Comparison of ENCODE assay signal across 28 cellular contexts in genomic region chr18:57869228-57869627, GRCh38.
"Had no signal": no experiment of that assay in that cellular context is flagged by ENCODE, and none has a peak within 500 bp of the region (broad histone marks: within the 10 kb centered on the region; RNA-seq: fewer than 3 reads in every experiment).

No MANE protein-coding gene starts in this region.

- DNase-seq: activated CD4-positive, alpha-beta memory T cell treated with anti-CD3 and anti-CD28 coated beads for 36 hours; activated CD4-positive, alpha-beta T cell treated with anti-CD3 and anti-CD28 coated beads, Interleukin-2, amount 10 ng/mL, durations not matched to agents 24 days and 14 days; activated CD8-positive, alpha-beta memory T cell treated with anti-CD3 and anti-CD28 coated beads, Interleukin-2, amount 50 U/mL, for 4 hours; activated gamma-delta T cell; activated naive CD4-positive, alpha-beta T cell treated with anti-CD3 and anti-CD28 coated beads, Interleukin-2, amount 10 ng/mL, durations not matched to agents 7 days and 5 days; activated naive CD8-positive, alpha-beta T cell treated with anti-CD3 and anti-CD28 coated beads, Interleukin-2, amount 10 ng/mL, durations not matched to agents 7 days and 5 days; activated T-cell treated with anti-CD3 and anti-CD28 coated beads, Interleukin-2, amount 50 U/mL, for 24 hours; amniotic stem cell; central memory CD4-positive, alpha-beta T cell; dermis blood vessel endothelial cell; effector CD8-positive, alpha-beta T cell; foreskin keratinocyte; heart left ventricle; left ventricle myocardium inferior; mesendoderm; mucosa of descending colon; posterior cingulate gyrus; right cardiac atrium; spleen; stimulated activated naive CD4-positive, alpha-beta T cell; T-helper 17 cell; T1000; testis; transverse colon; WERI-Rb-1 had no signal

- H3K4me1 Mint-ChIP-seq: activated CD4-positive, alpha-beta T cell treated with anti-CD3 and anti-CD28 coated beads, Interleukin-2, amount 10 ng/mL, durations not matched to agents 24 days and 14 days; activated naive CD4-positive, alpha-beta T cell treated with anti-CD3 and anti-CD28 coated beads, Interleukin-2, amount 10 ng/mL, durations not matched to agents 7 days and 5 days; activated naive CD8-positive, alpha-beta T cell treated with anti-CD3 and anti-CD28 coated beads, Interleukin-2, amount 10 ng/mL, durations not matched to agents 7 days and 5 days; T-helper 17 cell had no signal

- H3K4me3 Mint-ChIP-seq: activated CD4-positive, alpha-beta memory T cell treated with anti-CD3 and anti-CD28 coated beads for 36 hours; activated CD4-positive, alpha-beta T cell treated with anti-CD3 and anti-CD28 coated beads, Interleukin-2, amount 10 ng/mL, durations not matched to agents 24 days and 14 days; activated naive CD4-positive, alpha-beta T cell treated with anti-CD3 and anti-CD28 coated beads, Interleukin-2, amount 10 ng/mL, durations not matched to agents 7 days and 5 days; activated naive CD8-positive, alpha-beta T cell treated with anti-CD3 and anti-CD28 coated beads, Interleukin-2, amount 10 ng/mL, durations not matched to agents 7 days and 5 days; activated T-cell treated with anti-CD3 and anti-CD28 coated beads, Interleukin-2, amount 50 U/mL, for 24 hours; natural killer cell treated with Interleukin-12 subunit alpha and Interleukin-12 subunit beta and Interleukin-15 and Interleukin-18, amount 100 ng/mL, for 72 hours; T-helper 17 cell had no signal

- H3K27ac Mint-ChIP-seq: activated CD4-positive, alpha-beta memory T cell treated with anti-CD3 and anti-CD28 coated beads for 36 hours; activated CD4-positive, alpha-beta T cell treated with anti-CD3 and anti-CD28 coated beads, Interleukin-2, amount 10 ng/mL, durations not matched to agents 24 days and 14 days; activated naive CD4-positive, alpha-beta T cell treated with anti-CD3 and anti-CD28 coated beads, Interleukin-2, amount 10 ng/mL, durations not matched to agents 7 days and 5 days; activated naive CD8-positive, alpha-beta T cell treated with anti-CD3 and anti-CD28 coated beads, Interleukin-2, amount 10 ng/mL, durations not matched to agents 7 days and 5 days; activated T-cell treated with anti-CD3 and anti-CD28 coated beads, Interleukin-2, amount 50 U/mL, for 24 hours; natural killer cell treated with Interleukin-12 subunit alpha and Interleukin-12 subunit beta and Interleukin-15 and Interleukin-18, amount 100 ng/mL, for 72 hours; T-helper 17 cell had no signal

- H3K27ac ChIP-seq: breast epithelium, epithelial cell of prostate, foreskin keratinocyte, heart left ventricle, left ventricle myocardium inferior, spleen, testis, transverse colon, WERI-Rb-1 had no signal

- H3K4me1 ChIP-seq: breast epithelium, foreskin keratinocyte, heart left ventricle, left ventricle myocardium inferior, spleen, testis, transverse colon had no signal

- H3K9me3 ChIP-seq: testis had no signal

- H3K27me3 ChIP-seq: breast epithelium, foreskin keratinocyte, heart left ventricle, spleen, testis, transverse colon had no signal
